In the genomic region with DNA sequence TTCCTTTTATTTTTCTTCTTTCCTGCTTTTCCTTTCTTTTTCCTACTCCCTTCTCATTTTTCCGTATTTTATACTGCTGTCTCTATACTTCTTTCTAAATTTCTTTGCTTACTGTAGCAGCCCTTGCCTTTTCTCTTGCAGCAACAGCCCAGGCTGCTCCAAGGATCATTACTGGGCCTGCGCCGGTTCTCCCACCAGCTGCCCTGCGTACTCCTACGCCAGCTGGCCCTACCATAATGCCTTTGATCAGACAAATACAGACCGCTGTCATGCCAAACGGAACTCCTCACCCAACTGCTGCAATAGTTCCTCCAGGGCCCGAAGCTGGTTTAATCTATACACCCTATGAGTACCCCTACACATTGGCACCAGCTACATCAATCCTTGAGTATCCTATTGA, we compare ENCODE assay signal across 22 cellular contexts.
"Had no signal": no experiment of that assay in that cellular context is flagged by ENCODE, and none has a peak within 500 bp of the region (broad histone marks: within the 10 kb centered on the region; RNA-seq: fewer than 3 reads in every experiment).

No MANE protein-coding gene starts in this region.

- DNase-seq: activated CD4-positive, alpha-beta memory T cell treated with anti-CD3 and anti-CD28 coated beads, Interleukin-2, amount 10 ng/mL, durations not matched to agents 7 days and 5 days; activated CD4-positive, alpha-beta T cell treated with anti-CD3 and anti-CD28 coated beads for 48 hours; activated CD4-positive, CD25-positive, alpha-beta regulatory T cell; activated CD8-positive, alpha-beta memory T cell treated with anti-CD3 and anti-CD28 coated beads, Interleukin-2, amount 10 ng/mL, durations not matched to agents 7 days and 5 days; activated naive CD4-positive, alpha-beta T cell; activated naive CD8-positive, alpha-beta T cell treated with anti-CD3 and anti-CD28 coated beads, Interleukin-2, amount 10 ng/mL, durations not matched to agents 7 days and 5 days; central memory CD4-positive, alpha-beta T cell; immature natural killer cell; kidney glomerular epithelial cell; mesendoderm; stimulated activated CD4-positive, alpha-beta T cell treated with anti-CD3 and anti-CD28 coated beads, Interleukin-12 subunit alpha, Interleukin-12 subunit beta, amount 100 ng/mL, for 4 hours; stimulated activated CD4-positive, alpha-beta T cell treated with anti-CD3 and anti-CD28 coated beads, Interleukin-2, amount 100 ng/mL, for 24 hours; stimulated activated naive CD4-positive, alpha-beta T cell treated with Interleukin-2 at 50 U/mL for 16 hours; T-helper 9 cell; tibial artery; uterus had no signal

- H3K4me3 ChIP-seq: coronary artery, gastroesophageal sphincter, tibial artery, uterus had no signal

- H3K27me3 Mint-ChIP-seq: activated CD4-positive, alpha-beta memory T cell treated with anti-CD3 and anti-CD28 coated beads, Interleukin-2, amount 10 ng/mL, durations not matched to agents 7 days and 5 days; activated CD8-positive, alpha-beta memory T cell treated with anti-CD3 and anti-CD28 coated beads, Interleukin-2, amount 10 ng/mL, durations not matched to agents 7 days and 5 days; activated naive CD8-positive, alpha-beta T cell treated with anti-CD3 and anti-CD28 coated beads, Interleukin-2, amount 10 ng/mL, durations not matched to agents 7 days and 5 days; activated T-helper 17 cell treated with anti-CD3 and anti-CD28 coated beads, Interleukin-2, amount 50 U/mL, for 72 hours; natural killer cell treated with Interleukin-12 subunit alpha and Interleukin-12 subunit beta and Interleukin-15 and Interleukin-18, amount 100 ng/mL, for 72 hours had no signal

- H2AFZ ChIP-seq: parathyroid adenoma had no signal

- H3K4me1 Mint-ChIP-seq: activated naive CD8-positive, alpha-beta T cell treated with anti-CD3 and anti-CD28 coated beads, Interleukin-2, amount 10 ng/mL, durations not matched to agents 7 days and 5 days; activated T-helper 17 cell treated with anti-CD3 and anti-CD28 coated beads, Interleukin-2, amount 50 U/mL, for 72 hours had no signal

- ATAC-seq: activated CD8-positive, alpha-beta memory T cell treated with anti-CD3 and anti-CD28 coated beads, Interleukin-2, amount 10 ng/mL, durations not matched to agents 7 days and 5 days; activated T-helper 17 cell treated with anti-CD3 and anti-CD28 coated beads, Interleukin-2, amount 50 U/mL, for 72 hours; esophagus mucosa; gastroesophageal sphincter; natural killer cell treated with Interleukin-12 subunit alpha and Interleukin-12 subunit beta and Interleukin-15 and Interleukin-18, amount 100 ng/mL, for 72 hours had no signal

- H3K9me3 Mint-ChIP-seq: activated CD4-positive, alpha-beta memory T cell treated with anti-CD3 and anti-CD28 coated beads, Interleukin-2, amount 10 ng/mL, durations not matched to agents 7 days and 5 days; activated naive CD8-positive, alpha-beta T cell treated with anti-CD3 and anti-CD28 coated beads, Interleukin-2, amount 10 ng/mL, durations not matched to agents 7 days and 5 days; activated T-helper 17 cell treated with anti-CD3 and anti-CD28 coated beads, Interleukin-2, amount 50 U/mL, for 72 hours; immature natural killer cell; natural killer cell treated with Interleukin-12 subunit alpha and Interleukin-12 subunit beta and Interleukin-15 and Interleukin-18, amount 100 ng/mL, for 72 hours had no signal

- H3K36me3 ChIP-seq: uterus had no signal

- H3K27ac Mint-ChIP-seq: activated CD4-positive, alpha-beta memory T cell treated with anti-CD3 and anti-CD28 coated beads, Interleukin-2, amount 10 ng/mL, durations not matched to agents 7 days and 5 days; activated CD8-positive, alpha-beta memory T cell treated with anti-CD3 and anti-CD28 coated beads, Interleukin-2, amount 10 ng/mL, durations not matched to agents 7 days and 5 days; activated naive CD8-positive, alpha-beta T cell treated with anti-CD3 and anti-CD28 coated beads, Interleukin-2, amount 10 ng/mL, durations not matched to agents 7 days and 5 days; activated T-helper 17 cell treated with anti-CD3 and anti-CD28 coated beads, Interleukin-2, amount 50 U/mL, for 72 hours had no signal

- H3K9me3 ChIP-seq: gastroesophageal sphincter, tibial artery, uterus had no signal

- H3K4me1 ChIP-seq: parathyroid adenoma, tibial artery, uterus had no signal

- H3K4me3 Mint-ChIP-seq: activated CD4-positive, alpha-beta memory T cell treated with anti-CD3 and anti-CD28 coated beads, Interleukin-2, amount 10 ng/mL, durations not matched to agents 7 days and 5 days; activated CD8-positive, alpha-beta memory T cell treated with anti-CD3 and anti-CD28 coated beads, Interleukin-2, amount 10 ng/mL, durations not matched to agents 7 days and 5 days; activated naive CD8-positive, alpha-beta T cell treated with anti-CD3 and anti-CD28 coated beads, Interleukin-2, amount 10 ng/mL, durations not matched to agents 7 days and 5 days; activated T-helper 17 cell treated with anti-CD3 and anti-CD28 coated beads, Interleukin-2, amount 50 U/mL, for 72 hours; immature natural killer cell; natural killer cell treated with Interleukin-12 subunit alpha and Interleukin-12 subunit beta and Interleukin-15 and Interleukin-18, amount 100 ng/mL, for 72 hours had no signal

- H3K27ac ChIP-seq: coronary artery, gastroesophageal sphincter, parathyroid adenoma, tibial artery, uterus had no signal

- H3K9ac ChIP-seq: parathyroid adenoma had no signal

- H3K27me3 ChIP-seq: gastroesophageal sphincter, tibial artery, uterus had no signal
